ENCODE assay signal across 23 cellular contexts in genomic region chr6:40924832-40925231, GRCh38.
"Had no signal": no experiment of that assay in that cellular context is flagged by ENCODE, and none has a peak within 500 bp of the region (broad histone marks: within the 10 kb centered on the region; RNA-seq: fewer than 3 reads in every experiment).

No MANE protein-coding gene starts in this region.

- H3K27me3 ChIP-seq: gastroesophageal sphincter, hepatocyte, left lung had no signal

- DNase-seq: dermis blood vessel endothelial cell; dorsolateral prefrontal cortex; effector CD4-positive, alpha-beta T cell; effector memory CD4-positive, alpha-beta T cell; erythroblast; esophagus squamous epithelium; foreskin fibroblast; foreskin melanocyte; heart left ventricle; hypothalamus; left cardiac atrium; left lung; left ventricle myocardium superior; lower lobe of right lung; mesenchymal stem cell; mucosa of descending colon; naive B cell had no signal

- H3K27ac ChIP-seq: coronary artery, dorsolateral prefrontal cortex, epithelial cell of prostate, esophagus squamous epithelium, gastroesophageal sphincter, heart left ventricle, hepatocyte, left lung, lower lobe of right lung had no signal

- H3K36me3 ChIP-seq: esophagus squamous epithelium, gastroesophageal sphincter, heart left ventricle, left lung, lower lobe of right lung had no signal

- H3K9me3 Mint-ChIP-seq: mesothelial cell of epicardium, naive B cell had no signal

- H3K27ac Mint-ChIP-seq: mesothelial cell of epicardium, naive B cell had no signal

- ATAC-seq: esophagus mucosa, gastroesophageal sphincter, heart left ventricle, left cardiac atrium, left lung, left ventricle myocardium superior, lower lobe of right lung, mucosa of descending colon had no signal

- H3K36me3 Mint-ChIP-seq: mesothelial cell of epicardium, naive B cell had no signal

- H3K4me3 ChIP-seq: coronary artery, dorsolateral prefrontal cortex, esophagus squamous epithelium, gastroesophageal sphincter, heart left ventricle, hepatocyte, left lung, lower lobe of right lung, mucosa of descending colon had no signal

- H3K4me3 Mint-ChIP-seq: mesothelial cell of epicardium, naive B cell had no signal

- H3K9me3 ChIP-seq: esophagus squamous epithelium, gastroesophageal sphincter, heart left ventricle, left lung, lower lobe of right lung, mucosa of descending colon had no signal

- H3K4me1 Mint-ChIP-seq: mesothelial cell of epicardium, naive B cell had no signal

- H3K4me1 ChIP-seq: esophagus squamous epithelium, gastroesophageal sphincter, left lung, lower lobe of right lung had no signal
